In genomic region chr4:168440442-168441264, GRCh38 we compare ENCODE assay signal across 9 cellular contexts. TPM values are rescaled to one million over a fixed set of nuclear protein-coding genes. Genes with fewer than 3 reads are reported as not detected.
DNase-seq lines count a peak whose midpoint lies in the region; ATAC-seq and TF ChIP-seq lines count a peak whose summit lies in the region.
"Had no signal": no experiment of that assay in that cellular context is flagged by ENCODE, and none has a peak within 500 bp of the region (broad histone marks: within the 10 kb centered on the region; RNA-seq: fewer than 3 reads in every experiment).

No MANE protein-coding gene starts in this region.

- DNase-seq in SKM-1 treated with dmso at 0.1 percent for 144 hours (lab: John Stamatoyannopoulos, UW; ENCODE audit: unreplicated experiment): peak; percentile 11
- no peak for DNase-seq in SKM-1 (lab: John Stamatoyannopoulos, UW; ENCODE audit: unreplicated experiment)
- DNase-seq in retina: peak; percentile 3
- no peak for DNase-seq in lower leg skin (ENCODE audit: low spot score in 2 of 2)
- no peak for DNase-seq in 8988T
- DNase-seq in NCI-H1436 treated with DMSO at 0.1 percent for 48 hours (lab: John Stamatoyannopoulos, UW): no peak
- DNase-seq: naive B cell had no signal

- H3K27me3 Mint-ChIP-seq in activated naive CD8-positive, alpha-beta T cell: no peaks in the 10 kb centered on the region
- H3K27me3 Mint-ChIP-seq: naive B cell had no signal

- H3K36me3 Mint-ChIP-seq in activated naive CD8-positive, alpha-beta T cell: peaks cover 22% of the 10 kb centered on the region

- peaks cover 18% of the 10 kb centered on the region for H3K4me1 Mint-ChIP-seq in activated naive CD8-positive, alpha-beta T cell (ENCODE audit: low read depth)

- H3K27ac Mint-ChIP-seq in activated naive CD8-positive, alpha-beta T cell: peak overlapping the region; percentile 31

- TF ChIP-seq CTCF in lower leg skin (IDR thresholded peaks at IDR 0.05): no peak

- H3K4me3 Mint-ChIP-seq in activated naive CD8-positive, alpha-beta T cell: peak overlapping the region; percentile 4
- H3K4me3 Mint-ChIP-seq: naive B cell had no signal

- intact Hi-C loops in lower leg skin (cut with DNase I; ENCODE audit: low total_unique reads): no loop called here

- 69 to 72% methylated on average over 4 of the region's 4 CpGs for WGBS in lower leg skin, 2 donors

- H3K9me3 Mint-ChIP-seq in activated naive CD8-positive, alpha-beta T cell (ENCODE audit: low read depth): no peaks in the 10 kb centered on the region
- H3K9me3 Mint-ChIP-seq: naive B cell had no signal

- no peak overlapping the region for H3K4me3 ChIP-seq in lower leg skin (ENCODE audit: low read depth, poor library complexity, severe bottlenecking)

- peak; percentile 100 for ATAC-seq in HG03108 (IDR thresholded peaks at IDR 0.05; ENCODE audit: unreplicated experiment)

- TF ChIP-seq POLR2A in lower leg skin (IDR thresholded peaks at IDR 0.05): no peak

RNA-seq across cellular contexts. Expression of gene DDX60L, which starts 39.6 kb away (rescaled TPM):
- 1 to 10 TPM; 2.6 to 9.3 (median 4.4) TPM for total RNA-seq in lower leg skin

RNA-seq across cellular contexts. Expression of gene PALLD, which starts 56.2 kb away (rescaled TPM):
- total RNA-seq in lower leg skin: 100 to 1,000 TPM in 1 of 4 donors, 10 to 100 TPM in 3; 46.1 to 103 (median 77.6) TPM

Comparison
In these comparisons a context has a peak if more than half of its experiments do, and no peak if none do; other contexts are left out.
1. DNase-seq: peak in SKM-1 treated with dmso at 0.1 percent for 144 hours (single experiment) and retina (single experiment); none in SKM-1 (single experiment), lower leg skin (0 of 2), 8988T (single experiment) and NCI-H1436 treated with DMSO at 0.1 percent for 48 hours (single experiment).